Comparison of ENCODE assay signal across 14 cellular contexts in the genomic region with DNA sequence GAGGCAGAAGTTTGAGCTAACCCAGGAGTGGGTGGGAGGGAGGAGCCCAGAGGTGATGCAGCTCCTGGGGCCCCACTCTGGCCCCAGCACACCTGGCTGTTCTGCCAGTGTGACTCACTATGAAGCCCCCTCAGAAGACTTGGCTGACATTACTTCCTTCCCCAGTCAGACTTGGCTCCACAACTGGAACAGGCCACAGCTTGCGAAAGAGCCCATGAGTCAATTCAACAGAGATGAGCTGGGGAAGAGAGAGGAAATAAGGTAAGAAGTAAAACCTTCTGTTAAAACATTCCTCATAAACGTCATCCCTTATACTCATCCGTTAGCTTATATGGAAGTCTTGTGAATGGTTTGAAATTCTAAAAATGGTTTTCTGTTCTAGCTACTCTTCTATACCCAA.
DNase-seq lines count a peak whose midpoint lies in the region; ATAC-seq and TF ChIP-seq lines count a peak whose summit lies in the region.
"Had no signal": no experiment of that assay in that cellular context is flagged by ENCODE, and none has a peak within 500 bp of the region (broad histone marks: within the 10 kb centered on the region; RNA-seq: fewer than 3 reads in every experiment).

No MANE protein-coding gene starts in this region.

- H3K79me2 ChIP-seq in GM23338 (replicated peaks; ENCODE audit: insufficient read depth): no peaks in the 10 kb centered on the region

- H3K9ac ChIP-seq in IMR-90 (ENCODE audit: low read depth, low read length) (no peak overlapping the region), adipocyte (ENCODE audit: low read length) (no peak overlapping the region)

- no peak for TF ChIP-seq RAD21 in IMR-90 (IDR thresholded peaks at IDR 0.05; ENCODE audit: low read length)

- no peak for TF ChIP-seq POLR2A in IMR-90 (IDR thresholded peaks at IDR 0.05; ENCODE audit: low read depth, low read length)

- no peaks in the 10 kb centered on the region for H3K4me1 Mint-ChIP-seq in GM23338

- H2BK120ac ChIP-seq in IMR-90 (ENCODE audit: low read depth, low read length): peak overlapping the region; percentile 97

- CTCF ChIA-PET in IMR-90 (lab: Yijun Ruan, JAX): no interaction called here

- dilution Hi-C loops in IMR-90 (cut with HindIII; ENCODE audit: low sequenced_read_pairs, unreplicated experiment): no loop called here

- H4K20me1 ChIP-seq in IMR-90 (ENCODE audit: insufficient read depth, low read length): no peaks in the 10 kb centered on the region
- no peaks in the 10 kb centered on the region for H4K20me1 ChIP-seq in GM23338 (replicated peaks; ENCODE audit: insufficient read depth)

- H2BK5ac ChIP-seq in IMR-90 (ENCODE audit: low read depth, low read length, poor library complexity, severe bottlenecking): peak overlapping the region; percentile 97

- H3K18ac ChIP-seq in IMR-90 (ENCODE audit: low read depth, low read length): peak overlapping the region; percentile 97; the same call in 1 of the 2 replicates

- H2AFZ ChIP-seq in IMR-90 (replicated peaks; ENCODE audit: low read length, poor library complexity) (peak overlapping the region; percentile 28), GM23338 (no peak overlapping the region)

- no peak overlapping the region for H3K4me3 ChIP-seq in IMR-90 (ENCODE audit: insufficient read depth, low read depth, low read length)
- no peak overlapping the region for H3K4me3 ChIP-seq in adipocyte (ENCODE audit: low read length)
- no peak overlapping the region for H3K4me3 ChIP-seq in tibial artery
- no peak overlapping the region for H3K4me3 ChIP-seq in GM23338
- H3K4me3 ChIP-seq: suprapubic skin had no signal

- H3K56ac ChIP-seq in IMR-90 (ENCODE audit: extremely low read depth, insufficient read depth, low read length): no peak overlapping the region

- H3K27me3 Mint-ChIP-seq in GM23338 (ENCODE audit: insufficient read depth, low read depth, poor library complexity): peaks cover 3% of the 10 kb centered on the region

- POLR2A ChIA-PET in IMR-90 (lab: Charles Lee; ENCODE audit: unreplicated experiment): interaction anchor here (0.6 to 0.7 kb wide), 2 partner anchors 305 to 803 kb away, joined by 3 to 4 read pairs; no protein-coding TSS in a partner anchor

- ATAC-seq in IMR-90 (ENCODE audit: low read depth) (peak; percentile 51), GM19463 (IDR thresholded peaks at IDR 0.05; ENCODE audit: unreplicated experiment) (no peak), GM23338 (no peak), HG03378 (IDR thresholded peaks at IDR 0.05; ENCODE audit: unreplicated experiment) (no peak)

- H3K27ac Mint-ChIP-seq in GM23338: no peak overlapping the region

- no peaks in the 10 kb centered on the region for H3K36me3 ChIP-seq in IMR-90 (ENCODE audit: control insufficient read depth, insufficient read depth, low read length)
- no peaks in the 10 kb centered on the region for H3K36me3 ChIP-seq in adipocyte (ENCODE audit: control insufficient read depth, insufficient read depth, low read length, severe bottlenecking)
- no peaks in the 10 kb centered on the region for H3K36me3 ChIP-seq in tibial artery
- peaks cover 6% of the 10 kb centered on the region; the same call in 1 of the 2 replicates for H3K36me3 ChIP-seq in GM23338 (ENCODE audit: insufficient read depth)
- H3K36me3 ChIP-seq: suprapubic skin had no signal

- H3K9me1 ChIP-seq in IMR-90 (ENCODE audit: insufficient read depth, low read length): peaks cover 5% of the 10 kb centered on the region; the same call in 1 of the 2 replicates

- H2BK15ac ChIP-seq in IMR-90 (ENCODE audit: low read depth, low read length): peak overlapping the region; percentile 89; the same call in 2 of the 3 replicates

- intact Hi-C loops in IMR-90 (cut with micrococcal nuclease): loop anchor here (1.0 kb wide), 1 partner anchor 14 kb away; no protein-coding TSS in a partner anchor
- intact Hi-C loops in tibial artery (cut with DNase I; ENCODE audit: low total_unique reads): no loop called here

- peaks cover 7% of the 10 kb centered on the region for H3K9me3 Mint-ChIP-seq in GM23338

- H3K27me3 ChIP-seq in IMR-90 (ENCODE audit: control insufficient read depth, insufficient read depth, low read length) (no peaks in the 10 kb centered on the region), adipocyte (replicated peaks; ENCODE audit: control insufficient read depth, insufficient read depth, low read length) (no peaks in the 10 kb centered on the region), tibial artery (no peaks in the 10 kb centered on the region), GM23338 (ENCODE audit: insufficient read depth) (no peaks in the 10 kb centered on the region)
- H3K27me3 ChIP-seq: suprapubic skin had no signal

- H3K9me2 ChIP-seq in GM23338 (ENCODE audit: insufficient read depth): 0 out of 2 replicates have a peak, but pooled peaks cover 7% of the 10 kb centered on the region

- peak overlapping the region; percentile 90 for H3K4ac ChIP-seq in IMR-90 (ENCODE audit: low read depth, low read length)

- TF ChIP-seq CTCF in IMR-90 (conservative IDR thresholded peaks at IDR 0.05; ENCODE audit: low read depth, low read length) (no peak), tibial artery (IDR thresholded peaks at IDR 0.05) (no peak), GM23338 (conservative IDR thresholded peaks at IDR 0.05; ENCODE audit: low read depth in 2 of 2) (no peak)

- 0 out of 3 replicates have a peak, but pooled peaks cover 3% of the 10 kb centered on the region for H3K36me3 Mint-ChIP-seq in GM23338 (ENCODE audit: low read depth)

- no CpG with 5 or more reads among the region's 3 CpGs for WGBS in IMR-90 (ENCODE audit: extremely low coverage in 2 of 2, insufficient read length in 1 of 2), 2 experiments

- no peaks in the 10 kb centered on the region; a peak in 1 of 4 replicates for H3K79me1 ChIP-seq in IMR-90 (ENCODE audit: low read depth in 1 of 2, low read length in 2 of 2)

- H4K91ac ChIP-seq in IMR-90 (ENCODE audit: insufficient read depth, low read depth, low read length): peak overlapping the region; percentile 88

- peak overlapping the region; percentile 83; the same call in 1 of the 2 replicates for H4K5ac ChIP-seq in IMR-90 (ENCODE audit: low read depth, low read length)

- no peaks in the 10 kb centered on the region for H3F3A ChIP-seq in GM23338 (replicated peaks; ENCODE audit: low read depth)

- H2AK9ac ChIP-seq in IMR-90 (replicated peaks; ENCODE audit: low read depth, low read length, poor library complexity): peak overlapping the region; percentile 0

- DNase-seq in 8988T (peak; percentile 16), IMR-90 (peak; percentile 99), adipocyte (ENCODE audit: low read depth) (peak; percentile 85), hepatic stellate cell (ENCODE audit: low spot score) (peak; percentile 53), tibial artery (no peak), GM23338 (ENCODE audit: low spot score) (no peak)
- DNase-seq: activated T-cell treated with anti-CD3 and anti-CD28 coated beads for 4 hours; cerebellar nuclear complex; NCI-H1048; nephron progenitor cell; stimulated activated CD4-positive, alpha-beta T cell treated with anti-CD3 and anti-CD28 coated beads, Interleukin-4, amount 100 ng/mL, for 1 hour had no signal

- H3K4me3 Mint-ChIP-seq in GM23338: no peak overlapping the region
- H3K4me3 Mint-ChIP-seq: nephron progenitor cell had no signal

- peak overlapping the region; percentile 61 to 94 for H4K8ac ChIP-seq in IMR-90 (ENCODE audit: low read depth in 2 of 2, low read length in 2 of 2)

- in situ Hi-C loops in IMR-90 (cut with MboI; ENCODE audit: low sequenced_read_pairs): no loop called here

- BruUV-seq in IMR-90 (replicated peaks; lab: Mats Ljungman, UMichigan): no TSS peak

- no peak overlapping the region for H3K4me2 ChIP-seq in IMR-90 (ENCODE audit: low read depth, low read length)
- H3K4me2 ChIP-seq in GM23338: no peak overlapping the region

- no peak overlapping the region; the same call in 1 of the 2 replicates for H3K23ac ChIP-seq in IMR-90 (ENCODE audit: low read depth, low read length)

- H3K4me1 ChIP-seq in IMR-90 (ENCODE audit: control insufficient read depth, insufficient read depth, low read length) (peaks cover 19% of the 10 kb centered on the region), adipocyte (ENCODE audit: control insufficient read depth, insufficient read depth, low read length) (peaks cover 19% of the 10 kb centered on the region), tibial artery (no peaks in the 10 kb centered on the region), GM23338 (ENCODE audit: insufficient read depth) (no peaks in the 10 kb centered on the region)
- H3K4me1 ChIP-seq: suprapubic skin had no signal

- 0 out of 2 replicates have a peak overlapping the region, but pooled peaks have one; percentile 90 for H2AK5ac ChIP-seq in IMR-90 (ENCODE audit: low read depth, low read length)

- H3K14ac ChIP-seq in IMR-90 (replicated peaks; ENCODE audit: low read depth, low read length): no peak overlapping the region

- H3K9me3 ChIP-seq in IMR-90 (ENCODE audit: control insufficient read depth, insufficient read depth, low read length) (peaks cover 2% of the 10 kb centered on the region), adipocyte (ENCODE audit: control insufficient read depth, low read length) (no peaks in the 10 kb centered on the region), tibial artery (no peaks in the 10 kb centered on the region)
- H3K9me3 ChIP-seq: suprapubic skin had no signal

- H3K27ac ChIP-seq in IMR-90 (ENCODE audit: insufficient read depth, low read length): peak overlapping the region; percentile 47
- no peak overlapping the region for H3K27ac ChIP-seq in tibial artery
- no peak overlapping the region for H3K27ac ChIP-seq in GM23338 (ENCODE audit: low read depth)
- H3K27ac ChIP-seq: suprapubic skin had no signal

- peak overlapping the region; percentile 99 for H2BK20ac ChIP-seq in IMR-90 (ENCODE audit: low read depth, low read length)

TF ChIP-seq in IMR-90, 13 proteins besides CTCF, POLR2A, EP300 and RAD21 (continues in another document):
- TF ChIP-seq BHLHE40 (IDR thresholded peaks at IDR 0.05; ENCODE audit: low read depth, low read length) (peak; percentile 68), RFX5 (IDR thresholded peaks at IDR 0.05; ENCODE audit: low read depth, low read length) (no peak), MAZ (IDR thresholded peaks at IDR 0.05; ENCODE audit: borderline replicate concordance, low read depth, low read length) (peak; percentile 39; the same call in 1 of the 2 replicates), MXI1 (IDR thresholded peaks at IDR 0.05; ENCODE audit: borderline replicate concordance, low read depth, low read length) (no peak)

TF ChIP-seq in GM23338, 12 proteins besides CTCF, POLR2A, EP300 and RAD21 (continues in another document):
- no peak for TF ChIP-seq CREB1 (CRISPR knock-in tag; IDR thresholded peaks at IDR 0.05; ENCODE audit: low read depth)
- TF ChIP-seq STAT1 (IDR thresholded peaks at IDR 0.05; ENCODE audit: unreplicated experiment): no peak
- no peak for TF ChIP-seq EZH2 (IDR thresholded peaks at IDR 0.05; ENCODE audit: low read depth, unreplicated experiment)
- no peak for TF ChIP-seq POLR2AphosphoS5 (IDR thresholded peaks at IDR 0.05; ENCODE audit: low read depth)
- no peak for TF ChIP-seq NANOG (IDR thresholded peaks at IDR 0.05; ENCODE audit: borderline replicate concordance)
- TF ChIP-seq EZH2phosphoT487 (IDR thresholded peaks at IDR 0.05; ENCODE audit: unreplicated experiment): no peak
- no peak for TF ChIP-seq JUNB (IDR thresholded peaks at IDR 0.05; ENCODE audit: unreplicated experiment)
- no peak for TF ChIP-seq ZNF114 (CRISPR knock-in tag; IDR thresholded peaks at IDR 0.05)

Comparison
In these comparisons a context has a peak if more than half of its experiments do, and no peak if none do; other contexts are left out.
1. DNase-seq: peak in 8988T (single experiment), IMR-90 (single experiment), adipocyte (single experiment) and hepatic stellate cell (single experiment); none in tibial artery (0 of 2) and GM23338 (single experiment).